9 cellular contexts compared by ENCODE assay signal in the genomic region with DNA sequence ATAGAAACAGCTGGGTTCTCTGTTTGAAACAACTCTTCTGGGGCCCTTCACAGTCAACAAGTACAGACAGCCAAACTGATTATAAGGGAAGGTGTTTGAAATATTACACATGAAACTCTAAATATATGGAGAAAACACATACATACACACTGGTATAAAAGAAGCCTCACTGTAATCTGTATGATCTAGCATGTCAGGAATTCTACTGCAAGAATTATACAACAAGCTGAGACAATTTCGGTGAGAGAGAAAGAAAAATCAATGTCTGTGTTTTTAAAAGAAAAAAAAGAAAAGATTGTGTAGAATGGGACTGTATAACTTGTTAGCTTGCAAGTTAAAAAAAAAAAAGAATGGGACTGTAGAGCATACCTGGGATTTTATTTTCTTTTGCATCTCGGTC. TPM values are rescaled to one million over a fixed set of nuclear protein-coding genes. Genes with fewer than 3 reads are reported as not detected.
A peak's percentile ranks its signal among the peaks of the same experiment; 100 is the strongest.
DNase-seq lines count a peak whose midpoint lies in the region; ATAC-seq and TF ChIP-seq lines count a peak whose summit lies in the region.
"Had no signal": no experiment of that assay in that cellular context is flagged by ENCODE, and none has a peak within 500 bp of the region (broad histone marks: within the 10 kb centered on the region; RNA-seq: fewer than 3 reads in every experiment).

No MANE protein-coding gene starts in this region.

- H3K36me3 Mint-ChIP-seq in CD4-positive, alpha-beta memory T cell: peaks cover 0 to 7% of the 10 kb centered on the region in 2 donors
- peaks cover 4% of the 10 kb centered on the region for H3K36me3 Mint-ChIP-seq in CD8-positive, alpha-beta T cell
- peaks cover 26% of the 10 kb centered on the region for H3K36me3 Mint-ChIP-seq in T-cell

- intact Hi-C loops in CD4-positive, alpha-beta memory T cell (cut with micrococcal nuclease): loop anchor here (2.0 kb wide), 1 partner anchor 26 kb away; the partner anchor contains the start of gene IRS1
- intact Hi-C loops in right cardiac atrium (cut with DNase I): no loop called here
- intact Hi-C loops in CD8-positive, alpha-beta T cell (cut with DNase I, micrococcal nuclease): no loop called here

- H3K27me3 ChIP-seq in CD4-positive, alpha-beta memory T cell (ENCODE audit: insufficient read depth, low read length): no peaks in the 10 kb centered on the region
- no peaks in the 10 kb centered on the region for H3K27me3 ChIP-seq in right cardiac atrium (ENCODE audit: control insufficient read depth, insufficient read depth)
- H3K27me3 ChIP-seq in CD8-positive, alpha-beta T cell (ENCODE audit: insufficient read depth, low read length): no peaks in the 10 kb centered on the region

- H3K9me3 Mint-ChIP-seq in CD4-positive, alpha-beta memory T cell: peaks cover 0 to 14% (median 8%) of the 10 kb centered on the region in 8 donors
- H3K9me3 Mint-ChIP-seq in CD8-positive, alpha-beta T cell: peaks cover 12% of the 10 kb centered on the region
- H3K9me3 Mint-ChIP-seq in T-cell: peaks cover 8 to 19% (median 8%) of the 10 kb centered on the region in 3 donors

- no peak for TF ChIP-seq CTCF in CD8-positive, alpha-beta T cell (IDR thresholded peaks at IDR 0.05)

- peaks cover 22% of the 10 kb centered on the region for H3K4me1 ChIP-seq in CD4-positive, alpha-beta memory T cell (ENCODE audit: insufficient read depth, low read length)
- peaks cover 7% of the 10 kb centered on the region for H3K4me1 ChIP-seq in right cardiac atrium (ENCODE audit: control insufficient read depth, insufficient read depth, low read length)
- H3K4me1 ChIP-seq in CD8-positive, alpha-beta T cell (ENCODE audit: insufficient read depth, low read length): peaks cover 15% of the 10 kb centered on the region

- WGBS in right cardiac atrium: 49% methylated on average over 2 of the region's 2 CpGs

- H3K4me3 Mint-ChIP-seq in CD4-positive, alpha-beta memory T cell: peak overlapping the region in 5 of 8 donors; percentile 2 to 84 (median 38)
- no peak overlapping the region for H3K4me3 Mint-ChIP-seq in CD8-positive, alpha-beta T cell
- peak overlapping the region in 1 of 3 donors; percentile 65 for H3K4me3 Mint-ChIP-seq in T-cell
- H3K4me3 Mint-ChIP-seq: activated CD4-positive, alpha-beta T cell treated with anti-CD3 and anti-CD28 coated beads for 36 hours had no signal

- H3K9me3 ChIP-seq in CD4-positive, alpha-beta memory T cell (ENCODE audit: control insufficient read depth in 1 of 2, low read length in 2 of 2): no peaks in the 10 kb centered on the region
- H3K9me3 ChIP-seq in right cardiac atrium (ENCODE audit: control insufficient read depth, low read length): no peaks in the 10 kb centered on the region
- no peaks in the 10 kb centered on the region for H3K9me3 ChIP-seq in CD8-positive, alpha-beta T cell (ENCODE audit: low read length)

- DNase-seq in CD4-positive, alpha-beta memory T cell: no peak
- DNase-seq in right cardiac atrium (no peak), T-cell (no peak), ecto neural progenitor cell (ENCODE audit: low spot score) (no peak)
- no peak for DNase-seq in CD8-positive, alpha-beta T cell
- no peak for DNase-seq in stimulated activated CD4-positive, alpha-beta T cell treated with anti-CD3 and anti-CD28 coated beads, Interleukin-4, amount 100 ng/mL, for 4 hours
- DNase-seq: activated CD4-positive, alpha-beta T cell treated with anti-CD3 and anti-CD28 coated beads for 36 hours had no signal

- H3K36me3 ChIP-seq in CD4-positive, alpha-beta memory T cell (ENCODE audit: insufficient read depth, low read length): no peaks in the 10 kb centered on the region
- H3K36me3 ChIP-seq in CD8-positive, alpha-beta T cell (ENCODE audit: insufficient read depth, low read length): no peaks in the 10 kb centered on the region

- no peak overlapping the region for H3K27ac Mint-ChIP-seq in CD4-positive, alpha-beta memory T cell
- H3K27ac Mint-ChIP-seq in CD8-positive, alpha-beta T cell: no peak overlapping the region
- H3K27ac Mint-ChIP-seq in T-cell: no peak overlapping the region

- POLR2A ChIA-PET in CD4-positive, alpha-beta memory T cell (lab: Charles Lee; ENCODE audit: partially characterized antibody): interaction anchor here (1.1 to 1.6 kb wide), 4 partner anchors 18 to 121 kb away, joined by 3 to 11 read pairs (median 3); partner anchors contain the start of gene RHBDD1
- POLR2A ChIA-PET in CD8-positive, alpha-beta T cell (lab: Charles Lee): interaction anchor here (0.6 to 1.2 kb wide), 2 partner anchors 25 to 1097 kb away, joined by 3 read pairs; no protein-coding TSS in a partner anchor
- POLR2A ChIA-PET in T-cell (lab: Charles Lee): interaction anchor here (0.6 to 0.9 kb wide), 3 partner anchors 11 to 45 kb away, joined by 3 to 5 read pairs (median 3); no protein-coding TSS in a partner anchor

- H3K27me3 Mint-ChIP-seq in CD4-positive, alpha-beta memory T cell: no peaks in the 10 kb centered on the region
- no peaks in the 10 kb centered on the region for H3K27me3 Mint-ChIP-seq in CD8-positive, alpha-beta T cell (ENCODE audit: low read depth)
- H3K27me3 Mint-ChIP-seq in T-cell: no peaks in the 10 kb centered on the region
- H3K27me3 Mint-ChIP-seq: activated CD4-positive, alpha-beta T cell treated with anti-CD3 and anti-CD28 coated beads for 36 hours had no signal

- no peak overlapping the region for H3K4me3 ChIP-seq in CD4-positive, alpha-beta memory T cell (ENCODE audit: low read length in 2 of 2)
- no peak overlapping the region for H3K4me3 ChIP-seq in right cardiac atrium (ENCODE audit: low read length)
- no peak overlapping the region for H3K4me3 ChIP-seq in CD8-positive, alpha-beta T cell (ENCODE audit: low read depth, low read length)

- CTCF ChIA-PET in CD4-positive, alpha-beta memory T cell (lab: Charles Lee; ENCODE audit: partially characterized antibody): interaction anchor here (1.1 to 2.1 kb wide), 4 partner anchors 16 to 27 kb away, joined by 4 to 10 read pairs (median 4); partner anchors contain the start of gene IRS1
- CTCF ChIA-PET in CD8-positive, alpha-beta T cell (lab: Charles Lee): interaction anchor here (1.0 to 1.8 kb wide), 4 partner anchors 8 to 29 kb away, joined by 3 to 5 read pairs (median 4); no protein-coding TSS in a partner anchor
- CTCF ChIA-PET in T-cell (lab: Charles Lee): interaction anchor here (0.6 to 1.3 kb wide), 5 partner anchors 15 to 244 kb away, joined by 3 to 8 read pairs (median 4); no protein-coding TSS in a partner anchor

- ATAC-seq in GM21423 (IDR thresholded peaks at IDR 0.05; ENCODE audit: unreplicated experiment) (peak; percentile 10), HG03442 (IDR thresholded peaks at IDR 0.05; ENCODE audit: unreplicated experiment) (peak; percentile 18), right cardiac atrium (no peak), T-cell (replicated peaks in 1 of 4) (no peak)
- no peak for ATAC-seq in CD8-positive, alpha-beta T cell

- no peak overlapping the region for H3K27ac ChIP-seq in CD4-positive, alpha-beta memory T cell (ENCODE audit: low read depth, low read length)
- peak overlapping the region; percentile 67 for H3K27ac ChIP-seq in right cardiac atrium (ENCODE audit: low read length)
- H3K27ac ChIP-seq in CD8-positive, alpha-beta T cell (ENCODE audit: low read depth, low read length): no peak overlapping the region

- peaks cover 20 to 26% (median 24%) of the 10 kb centered on the region in 4 donors for H3K4me1 Mint-ChIP-seq in CD4-positive, alpha-beta memory T cell
- peaks cover 25% of the 10 kb centered on the region for H3K4me1 Mint-ChIP-seq in CD8-positive, alpha-beta T cell (ENCODE audit: low read depth)
- H3K4me1 Mint-ChIP-seq in T-cell: peaks cover 25 to 47% (median 39%) of the 10 kb centered on the region in 3 donors

RNA-seq across cellular contexts. Expression of gene IRS1, which starts 26.3 kb away (rescaled TPM):
- 1 to 10 TPM; 2.2 to 2.4 TPM for total RNA-seq in CD4-positive, alpha-beta memory T cell
- under 1 TPM; 0.02 to 0.03 TPM for polyA plus RNA-seq in CD4-positive, alpha-beta memory T cell
- 10 to 100 TPM; 14.2 to 16.0 (median 15.0) TPM for total RNA-seq in right cardiac atrium
- polyA plus RNA-seq in right cardiac atrium: 6.2 TPM
- total RNA-seq in CD8-positive, alpha-beta T cell: 1 to 10 TPM; 5.6 to 5.9 TPM
- total RNA-seq in T-cell: 1 to 10 TPM; 3.7 to 8.7 (median 6.7) TPM

Comparison
In these comparisons a context has a peak if more than half of its experiments do, and no peak if none do; other contexts are left out.
1. ATAC-seq: peak in GM21423 (single experiment) and HG03442 (single experiment); none in right cardiac atrium (0 of 2), CD8-positive, alpha-beta T cell (single experiment) and T-cell (0 of 4).